1 cellular context compared by ENCODE assay signal in genomic region chr21:28402616-28402989, GRCh38.
TF ChIP-seq lines count a peak whose summit lies in the region.

No MANE protein-coding gene starts in this region.

TF ChIP-seq in SK-N-SH treated with all-trans-retinoic acid at 6 μM for 48 hours, 23 proteins besides CTCF, POLR2A, EP300 and RAD21 (continued from another document):
- TF ChIP-seq PATZ1 (CRISPR knock-in tag; IDR thresholded peaks at IDR 0.05; ENCODE audit: borderline replicate concordance) (no peak), ZNF70 (CRISPR knock-in tag; IDR thresholded peaks at IDR 0.05) (no peak), GLIS3 (CRISPR knock-in tag; IDR thresholded peaks at IDR 0.05) (no peak), TCF4 (CRISPR knock-in tag; IDR thresholded peaks at IDR 0.05; ENCODE audit: borderline replicate concordance) (no peak), ZFP30 (CRISPR knock-in tag; IDR thresholded peaks at IDR 0.05) (no peak), ZNF565 (CRISPR knock-in tag; conservative IDR thresholded peaks at IDR 0.05; ENCODE audit: low read depth) (no peak), ARNTL (CRISPR knock-in tag; IDR thresholded peaks at IDR 0.05; ENCODE audit: borderline replicate concordance, low read depth) (no peak), RARB (CRISPR knock-in tag; IDR thresholded peaks at IDR 0.05) (no peak), CSDC2 (CRISPR knock-in tag; IDR thresholded peaks at IDR 0.05) (no peak)
